Comparison of ENCODE assay signal across 1 cellular context in genomic region chr15:76994971-76995945, GRCh38.
TF ChIP-seq lines count a peak whose summit lies in the region.

Gene PSTPIP1 (plus strand): TSS chr15:76995126. CDS start chr15:76995574, 448 bp downstream.

TF ChIP-seq in GM23338, 12 proteins besides CTCF, POLR2A, EP300 and RAD21:
- TF ChIP-seq EZH2 (IDR thresholded peaks at IDR 0.05; ENCODE audit: low read depth, unreplicated experiment): no peak
